In genomic region chr11:7513210-7514098, GRCh38 we compare ENCODE assay signal across 8 cellular contexts.
DNase-seq lines count a peak whose midpoint lies in the region; ATAC-seq and TF ChIP-seq lines count a peak whose summit lies in the region.

Gene PPFIBP2, plus strand, starts transcription at chr11:7513999. Its CDS starts 35,477 bp downstream, at chr11:7549476.

- ATAC-seq in HG03378 (IDR thresholded peaks at IDR 0.05; ENCODE audit: unreplicated experiment) = peak; percentile 46

- H3K27ac ChIP-seq in C4-2B = peak within 1 kb of the TSS; percentile 81

- H3K36me3 ChIP-seq in mucosa of stomach (ENCODE audit: control insufficient read depth, insufficient read depth, low read length) = no peaks in the 10 kb centered on the region

- peaks cover 4% of the 10 kb centered on the region for H3K27me3 ChIP-seq in mucosa of stomach (ENCODE audit: control insufficient read depth, insufficient read depth, low read length)

- peak; percentile 92 for TF ChIP-seq CTCF in C4-2B (conservative IDR thresholded peaks at IDR 0.05)

- H3K4me1 ChIP-seq in mucosa of stomach (ENCODE audit: control insufficient read depth, insufficient read depth, low read length) = peaks cover 24% of the 10 kb centered on the region

- TF ChIP-seq POLR2A in GM19193 (IDR thresholded peaks at IDR 0.05; ENCODE audit: extremely low read depth, insufficient read depth, insufficient read length) (peak; percentile 80), erythroblast (IDR thresholded peaks at IDR 0.05; ENCODE audit: low read length) (no peak)

- DNase-seq in NOMO-1 treated with DMSO at 0.1 percent for 48 hours (lab: John Stamatoyannopoulos, UW; ENCODE audit: unreplicated experiment) (peak; percentile 75), activated T-cell treated with anti-CD3 and anti-CD28 coated beads for 4 hours (peak; percentile 78), erythroblast (lab: John Stamatoyannopoulos, UW) (peak; percentile 67 to 81)
- peak; percentile 88 for DNase-seq in stimulated activated CD8-positive, alpha-beta memory T cell treated with anti-CD3 and anti-CD28 coated beads, Interleukin-4, amount 100 ng/mL, for 48 hours

- peak within 1 kb of the TSS; percentile 79 for H3K9ac ChIP-seq in mucosa of stomach (ENCODE audit: low read length)

- peak within 1 kb of the TSS; percentile 93 for H3K4me3 ChIP-seq in mucosa of stomach (ENCODE audit: low read length)

- no peaks in the 10 kb centered on the region for H3K9me3 ChIP-seq in mucosa of stomach (ENCODE audit: control insufficient read depth, low read length)

Comparison
In these comparisons a context has a peak if more than half of its experiments do, and no peak if none do; other contexts are left out.
1. Peak in every context shown above with its lines: DNase-seq, ATAC-seq, H3K4me3 ChIP-seq and H3K27ac ChIP-seq.